Comparison of ENCODE assay signal across 32 cellular contexts in genomic region chr16:58385218-58385773, GRCh38.
"Had no signal": no experiment of that assay in that cellular context is flagged by ENCODE, and none has a peak within 500 bp of the region (broad histone marks: within the 10 kb centered on the region; RNA-seq: fewer than 3 reads in every experiment).

No MANE protein-coding gene starts in this region.

- DNase-seq: activated CD4-positive, alpha-beta memory T cell treated with anti-CD3 and anti-CD28 coated beads for 36 hours; activated CD4-positive, alpha-beta T cell treated with anti-CD3 and anti-CD28 coated beads for 36 hours; activated CD4-positive, alpha-beta T cell treated with anti-CD3 and anti-CD28 coated beads, Interleukin-2, amount 10 ng/mL, durations not matched to agents 24 days and 14 days; activated CD4-positive, CD25-positive, alpha-beta regulatory T cell; activated CD4-positive, CD25-positive, alpha-beta regulatory T cell treated with anti-CD3 and anti-CD28 coated beads, Interleukin-2, amount 50 U/mL, for 72 hours; activated CD8-positive, alpha-beta memory T cell treated with anti-CD3 and anti-CD28 coated beads, Interleukin-2, amount 10 ng/mL, durations not matched to agents 7 days and 5 days; activated CD8-positive, alpha-beta memory T cell treated with anti-CD3 and anti-CD28 coated beads, Interleukin-2, amount 50 U/mL, for 4 hours; activated CD8-positive, alpha-beta T cell treated with anti-CD3 and anti-CD28 coated beads, Interleukin-2, amount 10 ng/mL, durations not matched to agents 7 days and 5 days; activated effector memory CD4-positive, alpha-beta T cell treated with anti-CD3 and anti-CD28 coated beads, Interleukin-2, amount 50 U/mL, for 16 hours; activated naive CD4-positive, alpha-beta T cell treated with anti-CD3 and anti-CD28 coated beads for 36 hours; activated naive CD8-positive, alpha-beta T cell treated with anti-CD3 and anti-CD28 coated beads for 36 hours; activated naive CD8-positive, alpha-beta T cell treated with anti-CD3 and anti-CD28 coated beads, Interleukin-2, amount 50 U/mL, for 24 hours; activated T-cell treated with anti-CD3 and anti-CD28 coated beads, Interleukin-2, amount 50 U/mL, for 1 hour; activated T-cell treated with anti-CD3 and anti-CD28 coated beads, Interleukin-2, amount 50 U/mL, for 48 hours; adrenal gland; aorta; body of pancreas; cortex of kidney; dermis blood vessel endothelial cell; effector CD4-positive, alpha-beta T cell; effector memory CD8-positive, alpha-beta T cell; foreskin melanocyte; heart right ventricle; T-helper 1 cell; T-helper 17 cell; T1000 had no signal

- H3K4me1 Mint-ChIP-seq: activated CD4-positive, alpha-beta T cell treated with anti-CD3 and anti-CD28 coated beads for 36 hours; activated CD4-positive, alpha-beta T cell treated with anti-CD3 and anti-CD28 coated beads, Interleukin-2, amount 10 ng/mL, durations not matched to agents 24 days and 14 days; activated CD8-positive, alpha-beta memory T cell treated with anti-CD3 and anti-CD28 coated beads, Interleukin-2, amount 10 ng/mL, durations not matched to agents 7 days and 5 days; activated naive CD4-positive, alpha-beta T cell treated with anti-CD3 and anti-CD28 coated beads, Interleukin-2, amount 50 U/mL, for 24 hours; activated naive CD8-positive, alpha-beta T cell treated with anti-CD3 and anti-CD28 coated beads for 36 hours; activated naive CD8-positive, alpha-beta T cell treated with anti-CD3 and anti-CD28 coated beads, Interleukin-2, amount 50 U/mL, for 24 hours; T-helper 17 cell had no signal

- H3K9me3 Mint-ChIP-seq: activated CD4-positive, alpha-beta memory T cell treated with anti-CD3 and anti-CD28 coated beads for 36 hours; activated CD4-positive, alpha-beta T cell treated with anti-CD3 and anti-CD28 coated beads, Interleukin-2, amount 10 ng/mL, durations not matched to agents 24 days and 14 days; activated naive CD4-positive, alpha-beta T cell treated with anti-CD3 and anti-CD28 coated beads for 36 hours; activated naive CD4-positive, alpha-beta T cell treated with anti-CD3 and anti-CD28 coated beads, Interleukin-2, amount 50 U/mL, for 24 hours; activated naive CD8-positive, alpha-beta T cell treated with anti-CD3 and anti-CD28 coated beads for 36 hours; activated naive CD8-positive, alpha-beta T cell treated with anti-CD3 and anti-CD28 coated beads, Interleukin-2, amount 50 U/mL, for 24 hours; activated T-helper 1 cell treated with anti-CD3 and anti-CD28 coated beads, Interleukin-12 subunit alpha, Interleukin-12 subunit beta, Interleukin-2, Interleukin-4 antibody, amounts not matched to agents 30 ng/mL and 10 ng/mL and 1 ng/mL, durations not matched to agents 14 hours and 24 hours and 36 hours; activated T-helper 2 cell treated with anti-CD3 and anti-CD28 coated beads, Interferon-gamma antibody, Interleukin-2, Interleukin-4, amounts not matched to agents 10 μg/mL and 5 μg/mL and 100 μg/mL, durations not matched to agents 14 hours and 24 hours and 36 hours; effector memory CD8-positive, alpha-beta T cell; T-helper 2 cell treated with Interferon-gamma antibody and Interleukin-4, amounts not matched to agents 5 μg/mL and 100 μg/mL, for 36 hours had no signal

- H3K4me3 ChIP-seq: adrenal gland, body of pancreas, gastroesophageal sphincter, heart right ventricle had no signal

- FAIRE-seq: colon had no signal

- H3K27ac Mint-ChIP-seq: activated CD4-positive, alpha-beta memory T cell treated with anti-CD3 and anti-CD28 coated beads for 36 hours; activated CD4-positive, alpha-beta T cell treated with anti-CD3 and anti-CD28 coated beads for 36 hours; activated CD4-positive, alpha-beta T cell treated with anti-CD3 and anti-CD28 coated beads, Interleukin-2, amount 10 ng/mL, durations not matched to agents 24 days and 14 days; activated CD8-positive, alpha-beta memory T cell treated with anti-CD3 and anti-CD28 coated beads, Interleukin-2, amount 10 ng/mL, durations not matched to agents 7 days and 5 days; activated CD8-positive, alpha-beta T cell treated with anti-CD3 and anti-CD28 coated beads, Interleukin-2, amount 10 ng/mL, durations not matched to agents 7 days and 5 days; activated naive CD4-positive, alpha-beta T cell treated with anti-CD3 and anti-CD28 coated beads for 36 hours; activated naive CD4-positive, alpha-beta T cell treated with anti-CD3 and anti-CD28 coated beads, Interleukin-2, amount 50 U/mL, for 24 hours; activated naive CD8-positive, alpha-beta T cell treated with anti-CD3 and anti-CD28 coated beads for 36 hours; activated naive CD8-positive, alpha-beta T cell treated with anti-CD3 and anti-CD28 coated beads, Interleukin-2, amount 50 U/mL, for 24 hours; activated T-helper 1 cell treated with anti-CD3 and anti-CD28 coated beads, Interleukin-12 subunit alpha, Interleukin-12 subunit beta, Interleukin-2, Interleukin-4 antibody, amounts not matched to agents 30 ng/mL and 10 ng/mL and 1 ng/mL, durations not matched to agents 14 hours and 24 hours and 36 hours; activated T-helper 2 cell treated with anti-CD3 and anti-CD28 coated beads, Interferon-gamma antibody, Interleukin-2, Interleukin-4, amounts not matched to agents 10 μg/mL and 5 μg/mL and 100 μg/mL, durations not matched to agents 14 hours and 24 hours and 36 hours; effector memory CD8-positive, alpha-beta T cell; T-helper 17 cell; T-helper 2 cell treated with Interferon-gamma antibody and Interleukin-4, amounts not matched to agents 5 μg/mL and 100 μg/mL, for 36 hours had no signal

- H3K9me3 ChIP-seq: adrenal gland, body of pancreas, gastroesophageal sphincter, heart right ventricle had no signal

- ATAC-seq: activated CD4-positive, alpha-beta T cell treated with anti-CD3 and anti-CD28 coated beads for 36 hours; activated CD8-positive, alpha-beta memory T cell treated with anti-CD3 and anti-CD28 coated beads, Interleukin-2, amount 10 ng/mL, durations not matched to agents 7 days and 5 days; activated CD8-positive, alpha-beta T cell treated with anti-CD3 and anti-CD28 coated beads, Interleukin-2, amount 10 ng/mL, durations not matched to agents 7 days and 5 days; activated naive CD8-positive, alpha-beta T cell treated with anti-CD3 and anti-CD28 coated beads, Interleukin-2, amount 50 U/mL, for 24 hours; effector memory CD8-positive, alpha-beta T cell; gastroesophageal sphincter; heart right ventricle; T-helper 17 cell had no signal

- H3K4me3 Mint-ChIP-seq: activated CD4-positive, alpha-beta memory T cell treated with anti-CD3 and anti-CD28 coated beads for 36 hours; activated CD4-positive, alpha-beta T cell treated with anti-CD3 and anti-CD28 coated beads for 36 hours; activated CD4-positive, alpha-beta T cell treated with anti-CD3 and anti-CD28 coated beads, Interleukin-2, amount 10 ng/mL, durations not matched to agents 24 days and 14 days; activated CD8-positive, alpha-beta memory T cell treated with anti-CD3 and anti-CD28 coated beads, Interleukin-2, amount 10 ng/mL, durations not matched to agents 7 days and 5 days; activated CD8-positive, alpha-beta T cell treated with anti-CD3 and anti-CD28 coated beads, Interleukin-2, amount 10 ng/mL, durations not matched to agents 7 days and 5 days; activated naive CD4-positive, alpha-beta T cell treated with anti-CD3 and anti-CD28 coated beads for 36 hours; activated naive CD4-positive, alpha-beta T cell treated with anti-CD3 and anti-CD28 coated beads, Interleukin-2, amount 50 U/mL, for 24 hours; activated naive CD8-positive, alpha-beta T cell treated with anti-CD3 and anti-CD28 coated beads for 36 hours; activated naive CD8-positive, alpha-beta T cell treated with anti-CD3 and anti-CD28 coated beads, Interleukin-2, amount 50 U/mL, for 24 hours; activated T-helper 1 cell treated with anti-CD3 and anti-CD28 coated beads, Interleukin-12 subunit alpha, Interleukin-12 subunit beta, Interleukin-2, Interleukin-4 antibody, amounts not matched to agents 30 ng/mL and 10 ng/mL and 1 ng/mL, durations not matched to agents 14 hours and 24 hours and 36 hours; effector memory CD8-positive, alpha-beta T cell; T-helper 17 cell; T-helper 2 cell treated with Interferon-gamma antibody and Interleukin-4, amounts not matched to agents 5 μg/mL and 100 μg/mL, for 36 hours had no signal

- H3K36me3 Mint-ChIP-seq: activated CD4-positive, alpha-beta memory T cell treated with anti-CD3 and anti-CD28 coated beads for 36 hours; activated CD8-positive, alpha-beta memory T cell treated with anti-CD3 and anti-CD28 coated beads, Interleukin-2, amount 10 ng/mL, durations not matched to agents 7 days and 5 days; activated naive CD4-positive, alpha-beta T cell treated with anti-CD3 and anti-CD28 coated beads, Interleukin-2, amount 50 U/mL, for 24 hours; activated naive CD8-positive, alpha-beta T cell treated with anti-CD3 and anti-CD28 coated beads for 36 hours had no signal

- H3K4me1 ChIP-seq: adrenal gland, body of pancreas, gastroesophageal sphincter, heart right ventricle had no signal

- H3K36me3 ChIP-seq: adrenal gland, gastroesophageal sphincter, heart right ventricle had no signal

- H3K27me3 ChIP-seq: adrenal gland, body of pancreas had no signal

- H3K27ac ChIP-seq: adrenal gland, body of pancreas, gastroesophageal sphincter, heart right ventricle had no signal

- H3K27me3 Mint-ChIP-seq: activated naive CD4-positive, alpha-beta T cell treated with anti-CD3 and anti-CD28 coated beads, Interleukin-2, amount 50 U/mL, for 24 hours had no signal
